Comparison of ENCODE assay signal across 1 cellular context in the genomic region with DNA sequence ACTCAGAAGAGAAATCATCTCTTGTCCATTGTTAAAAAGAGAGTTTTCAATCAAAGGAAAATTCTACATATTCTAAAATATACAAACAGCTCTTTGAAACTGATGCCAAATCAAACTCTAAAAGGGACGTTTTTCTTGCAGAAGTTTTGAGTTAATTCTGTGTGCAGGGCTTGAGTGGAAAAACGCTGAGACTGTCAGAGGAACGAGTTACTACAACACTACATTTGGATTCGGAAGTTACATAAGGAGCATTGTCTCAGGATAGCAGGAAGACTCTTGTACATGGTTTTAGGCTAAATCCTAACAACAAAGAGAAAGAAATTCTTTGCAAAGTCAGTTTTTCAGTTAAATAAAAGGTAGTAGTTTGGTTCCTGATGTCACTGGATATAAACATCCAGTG.
TF ChIP-seq lines count a peak whose summit lies in the region.

No MANE protein-coding gene starts in this region.

TF ChIP-seq in IMR-90, 13 proteins besides CTCF, POLR2A, EP300 and RAD21 (continued from another document):
- TF ChIP-seq RFX5 (IDR thresholded peaks at IDR 0.05; ENCODE audit: low read depth, low read length) (no peak), RCOR1 (IDR thresholded peaks at IDR 0.05; ENCODE audit: insufficient replicate concordance, low read length) (no peak), MAZ (IDR thresholded peaks at IDR 0.05; ENCODE audit: borderline replicate concordance, low read depth, low read length) (no peak), MXI1 (IDR thresholded peaks at IDR 0.05; ENCODE audit: borderline replicate concordance, low read depth, low read length) (no peak), NFE2L2 (IDR thresholded peaks at IDR 0.05; ENCODE audit: low read depth, low read length) (no peak)
- TF ChIP-seq, protein P1, sequence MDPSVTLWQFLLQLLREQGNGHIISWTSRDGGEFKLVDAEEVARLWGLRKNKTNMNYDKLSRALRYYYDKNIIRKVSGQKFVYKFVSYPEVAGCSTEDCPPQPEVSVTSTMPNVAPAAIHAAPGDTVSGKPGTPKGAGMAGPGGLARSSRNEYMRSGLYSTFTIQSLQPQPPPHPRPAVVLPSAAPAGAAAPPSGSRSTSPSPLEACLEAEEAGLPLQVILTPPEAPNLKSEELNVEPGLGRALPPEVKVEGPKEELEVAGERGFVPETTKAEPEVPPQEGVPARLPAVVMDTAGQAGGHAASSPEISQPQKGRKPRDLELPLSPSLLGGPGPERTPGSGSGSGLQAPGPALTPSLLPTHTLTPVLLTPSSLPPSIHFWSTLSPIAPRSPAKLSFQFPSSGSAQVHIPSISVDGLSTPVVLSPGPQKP (IDR thresholded peaks at IDR 0.05; ENCODE audit: borderline replicate concordance, low read depth, low read length) = no peak
TF ChIP-seq in IMR-90: peak in this region for 0.
